1 cellular context compared by ENCODE assay signal in the genomic region with DNA sequence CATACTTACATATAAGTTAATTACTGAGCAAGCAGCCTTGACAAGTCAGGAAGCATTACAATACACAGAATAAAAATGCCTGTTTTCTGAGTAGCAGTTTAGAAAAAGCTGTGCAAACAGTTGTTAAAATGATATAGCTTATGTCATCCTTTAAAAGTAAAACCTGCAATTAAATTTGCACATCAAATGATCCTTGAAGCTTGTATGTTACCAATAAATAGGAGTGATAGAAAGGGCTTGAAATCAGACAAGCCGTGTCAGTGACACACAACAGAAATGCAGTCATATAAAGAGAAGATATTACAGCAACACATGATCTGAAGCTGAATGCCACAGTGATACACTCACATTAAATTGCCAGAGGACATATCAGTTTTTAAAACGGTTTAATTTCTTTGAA.
TF ChIP-seq lines count a peak whose summit lies in the region.

No MANE protein-coding gene starts in this region.

TF ChIP-seq in HEK293, 187 proteins besides CTCF, POLR2A, EP300 and RAD21 (continued from another document):
- TF ChIP-seq BCL11A (tag by site-specific recombination; IDR thresholded peaks at IDR 0.05; ENCODE audit: low read depth) (0 out of 2 replicates have a peak, but pooled peaks have one; percentile 31), ZSCAN30 (tag by site-specific recombination; IDR thresholded peaks at IDR 0.05) (no peak), KLF7 (tag by site-specific recombination; IDR thresholded peaks at IDR 0.05; ENCODE audit: borderline replicate concordance) (no peak), ZNF561 (tag by site-specific recombination; IDR thresholded peaks at IDR 0.05; ENCODE audit: borderline replicate concordance) (no peak), ZNF48 (tag by site-specific recombination; IDR thresholded peaks at IDR 0.05) (no peak), ZNF521 (tag by site-specific recombination; IDR thresholded peaks at IDR 0.05) (no peak), ZNF302 (tag by site-specific recombination; IDR thresholded peaks at IDR 0.05; ENCODE audit: low read depth) (no peak), ZBTB48 (tag by site-specific recombination; IDR thresholded peaks at IDR 0.05) (no peak), ZNF112 (tag by site-specific recombination; IDR thresholded peaks at IDR 0.05) (no peak), OSR2 (tag by site-specific recombination; IDR thresholded peaks at IDR 0.05) (peak; percentile 61; the same call in 1 of the 2 replicates), ZNF530 (tag by site-specific recombination; IDR thresholded peaks at IDR 0.05; ENCODE audit: low read depth) (no peak), ZNF114 (tag by site-specific recombination; IDR thresholded peaks at IDR 0.05) (no peak), HOXD13 (CRISPR knock-in tag; IDR thresholded peaks at IDR 0.05; ENCODE audit: borderline replicate concordance) (no peak), ZNF335 (tag by site-specific recombination; conservative IDR thresholded peaks at IDR 0.05) (no peak), OVOL3 (tag by site-specific recombination; IDR thresholded peaks at IDR 0.05) (no peak), ZNF157 (tag by site-specific recombination; IDR thresholded peaks at IDR 0.05) (no peak), ZNF24 (tag by site-specific recombination; IDR thresholded peaks at IDR 0.05) (no peak), ZNF37A (tag by site-specific recombination; IDR thresholded peaks at IDR 0.05) (no peak), ZNF555 (tag by site-specific recombination; conservative IDR thresholded peaks at IDR 0.05) (no peak), KLF1 (tag by site-specific recombination; IDR thresholded peaks at IDR 0.05) (no peak), ZNF629 (tag by site-specific recombination; IDR thresholded peaks at IDR 0.05) (peak; percentile 32), ZNF354C (tag by site-specific recombination; IDR thresholded peaks at IDR 0.05; ENCODE audit: borderline replicate concordance, low read depth) (no peak), ZXDB (tag by site-specific recombination; IDR thresholded peaks at IDR 0.05) (0 out of 2 replicates have a peak, but pooled peaks have one; percentile 24), ZNF792 (tag by site-specific recombination; IDR thresholded peaks at IDR 0.05) (no peak), ZNF404 (tag by site-specific recombination; IDR thresholded peaks at IDR 0.05) (no peak), ZNF416 (tag by site-specific recombination; IDR thresholded peaks at IDR 0.05) (no peak), GLIS1 (tag by site-specific recombination; IDR thresholded peaks at IDR 0.05) (no peak), SP7 (tag by site-specific recombination; IDR thresholded peaks at IDR 0.05) (peak; percentile 93), SP3 (tag by site-specific recombination; IDR thresholded peaks at IDR 0.05) (no peak), SALL2 (tag by site-specific recombination; IDR thresholded peaks at IDR 0.05; ENCODE audit: borderline replicate concordance) (no peak), ZNF600 (tag by site-specific recombination; IDR thresholded peaks at IDR 0.05) (no peak), GLI4 (tag by site-specific recombination; IDR thresholded peaks at IDR 0.05) (no peak), ZNF433 (tag by site-specific recombination; IDR thresholded peaks at IDR 0.05; ENCODE audit: low read depth) (no peak)
- TF ChIP-seq, protein P1, sequence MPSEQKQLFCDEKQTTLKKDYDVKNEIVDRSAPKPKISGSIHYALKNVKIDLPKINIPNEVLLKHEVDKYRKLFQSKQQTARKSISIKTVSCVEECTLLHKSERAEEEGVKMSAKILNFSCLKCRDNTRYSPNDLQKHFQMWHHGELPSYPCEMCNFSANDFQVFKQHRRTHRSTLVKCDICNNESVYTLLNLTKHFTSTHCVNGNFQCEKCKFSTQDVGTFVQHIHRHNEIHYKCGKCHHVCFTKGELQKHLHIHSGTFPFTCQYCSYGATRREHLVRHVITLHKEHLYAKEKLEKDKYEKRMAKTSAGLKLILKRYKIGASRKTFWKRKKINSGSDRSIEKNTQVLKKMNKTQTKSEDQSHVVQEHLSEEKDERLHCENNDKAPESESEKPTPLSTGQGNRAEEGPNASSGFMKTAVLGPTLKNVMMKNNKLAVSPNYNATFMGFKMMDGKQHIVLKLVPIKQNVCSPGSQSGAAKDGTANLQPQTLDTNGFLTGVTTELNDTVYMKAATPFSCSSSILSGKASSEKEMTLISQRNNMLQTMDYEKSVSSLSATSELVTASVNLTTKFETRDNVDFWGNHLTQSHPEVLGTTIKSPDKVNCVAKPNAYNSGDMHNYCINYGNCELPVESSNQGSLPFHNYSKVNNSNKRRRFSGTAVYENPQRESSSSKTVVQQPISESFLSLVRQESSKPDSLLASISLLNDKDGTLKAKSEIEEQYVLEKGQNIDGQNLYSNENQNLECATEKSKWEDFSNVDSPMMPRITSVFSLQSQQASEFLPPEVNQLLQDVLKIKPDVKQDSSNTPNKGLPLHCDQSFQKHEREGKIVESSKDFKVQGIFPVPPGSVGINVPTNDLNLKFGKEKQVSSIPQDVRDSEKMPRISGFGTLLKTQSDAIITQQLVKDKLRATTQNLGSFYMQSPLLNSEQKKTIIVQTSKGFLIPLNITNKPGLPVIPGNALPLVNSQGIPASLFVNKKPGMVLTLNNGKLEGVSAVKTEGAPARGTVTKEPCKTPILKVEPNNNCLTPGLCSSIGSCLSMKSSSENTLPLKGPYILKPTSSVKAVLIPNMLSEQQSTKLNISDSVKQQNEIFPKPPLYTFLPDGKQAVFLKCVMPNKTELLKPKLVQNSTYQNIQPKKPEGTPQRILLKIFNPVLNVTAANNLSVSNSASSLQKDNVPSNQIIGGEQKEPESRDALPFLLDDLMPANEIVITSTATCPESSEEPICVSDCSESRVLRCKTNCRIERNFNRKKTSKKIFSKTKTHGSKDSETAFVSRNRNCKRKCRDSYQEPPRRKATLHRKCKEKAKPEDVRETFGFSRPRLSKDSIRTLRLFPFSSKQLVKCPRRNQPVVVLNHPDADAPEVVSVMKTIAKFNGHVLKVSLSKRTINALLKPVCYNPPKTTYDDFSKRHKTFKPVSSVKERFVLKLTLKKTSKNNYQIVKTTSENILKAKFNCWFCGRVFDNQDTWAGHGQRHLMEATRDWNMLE (tag by site-specific recombination; conservative IDR thresholded peaks at IDR 0.05; ENCODE audit: low read depth): no peak
- TF ChIP-seq, protein P2, sequence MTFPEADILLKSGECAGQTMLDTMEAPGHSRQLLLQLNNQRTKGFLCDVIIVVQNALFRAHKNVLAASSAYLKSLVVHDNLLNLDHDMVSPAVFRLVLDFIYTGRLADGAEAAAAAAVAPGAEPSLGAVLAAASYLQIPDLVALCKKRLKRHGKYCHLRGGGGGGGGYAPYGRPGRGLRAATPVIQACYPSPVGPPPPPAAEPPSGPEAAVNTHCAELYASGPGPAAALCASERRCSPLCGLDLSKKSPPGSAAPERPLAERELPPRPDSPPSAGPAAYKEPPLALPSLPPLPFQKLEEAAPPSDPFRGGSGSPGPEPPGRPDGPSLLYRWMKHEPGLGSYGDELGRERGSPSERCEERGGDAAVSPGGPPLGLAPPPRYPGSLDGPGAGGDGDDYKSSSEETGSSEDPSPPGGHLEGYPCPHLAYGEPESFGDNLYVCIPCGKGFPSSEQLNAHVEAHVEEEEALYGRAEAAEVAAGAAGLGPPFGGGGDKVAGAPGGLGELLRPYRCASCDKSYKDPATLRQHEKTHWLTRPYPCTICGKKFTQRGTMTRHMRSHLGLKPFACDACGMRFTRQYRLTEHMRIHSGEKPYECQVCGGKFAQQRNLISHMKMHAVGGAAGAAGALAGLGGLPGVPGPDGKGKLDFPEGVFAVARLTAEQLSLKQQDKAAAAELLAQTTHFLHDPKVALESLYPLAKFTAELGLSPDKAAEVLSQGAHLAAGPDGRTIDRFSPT (tag by site-specific recombination; IDR thresholded peaks at IDR 0.05): peak; percentile 13; the same call in 1 of the 2 replicates
- TF ChIP-seq, protein P3, sequence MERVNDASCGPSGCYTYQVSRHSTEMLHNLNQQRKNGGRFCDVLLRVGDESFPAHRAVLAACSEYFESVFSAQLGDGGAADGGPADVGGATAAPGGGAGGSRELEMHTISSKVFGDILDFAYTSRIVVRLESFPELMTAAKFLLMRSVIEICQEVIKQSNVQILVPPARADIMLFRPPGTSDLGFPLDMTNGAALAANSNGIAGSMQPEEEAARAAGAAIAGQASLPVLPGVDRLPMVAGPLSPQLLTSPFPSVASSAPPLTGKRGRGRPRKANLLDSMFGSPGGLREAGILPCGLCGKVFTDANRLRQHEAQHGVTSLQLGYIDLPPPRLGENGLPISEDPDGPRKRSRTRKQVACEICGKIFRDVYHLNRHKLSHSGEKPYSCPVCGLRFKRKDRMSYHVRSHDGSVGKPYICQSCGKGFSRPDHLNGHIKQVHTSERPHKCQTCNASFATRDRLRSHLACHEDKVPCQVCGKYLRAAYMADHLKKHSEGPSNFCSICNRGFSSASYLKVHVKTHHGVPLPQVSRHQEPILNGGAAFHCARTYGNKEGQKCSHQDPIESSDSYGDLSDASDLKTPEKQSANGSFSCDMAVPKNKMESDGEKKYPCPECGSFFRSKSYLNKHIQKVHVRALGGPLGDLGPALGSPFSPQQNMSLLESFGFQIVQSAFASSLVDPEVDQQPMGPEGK (tag by site-specific recombination; IDR thresholded peaks at IDR 0.05): no peak
- TF ChIP-seq, protein P4, sequence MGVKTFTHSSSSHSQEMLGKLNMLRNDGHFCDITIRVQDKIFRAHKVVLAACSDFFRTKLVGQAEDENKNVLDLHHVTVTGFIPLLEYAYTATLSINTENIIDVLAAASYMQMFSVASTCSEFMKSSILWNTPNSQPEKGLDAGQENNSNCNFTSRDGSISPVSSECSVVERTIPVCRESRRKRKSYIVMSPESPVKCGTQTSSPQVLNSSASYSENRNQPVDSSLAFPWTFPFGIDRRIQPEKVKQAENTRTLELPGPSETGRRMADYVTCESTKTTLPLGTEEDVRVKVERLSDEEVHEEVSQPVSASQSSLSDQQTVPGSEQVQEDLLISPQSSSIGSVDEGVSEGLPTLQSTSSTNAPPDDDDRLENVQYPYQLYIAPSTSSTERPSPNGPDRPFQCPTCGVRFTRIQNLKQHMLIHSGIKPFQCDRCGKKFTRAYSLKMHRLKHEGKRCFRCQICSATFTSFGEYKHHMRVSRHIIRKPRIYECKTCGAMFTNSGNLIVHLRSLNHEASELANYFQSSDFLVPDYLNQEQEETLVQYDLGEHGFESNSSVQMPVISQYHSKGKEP (tag by site-specific recombination; IDR thresholded peaks at IDR 0.05): 0 out of 2 replicates have a peak, but pooled peaks have one; percentile 22
- TF ChIP-seq, protein P5, sequence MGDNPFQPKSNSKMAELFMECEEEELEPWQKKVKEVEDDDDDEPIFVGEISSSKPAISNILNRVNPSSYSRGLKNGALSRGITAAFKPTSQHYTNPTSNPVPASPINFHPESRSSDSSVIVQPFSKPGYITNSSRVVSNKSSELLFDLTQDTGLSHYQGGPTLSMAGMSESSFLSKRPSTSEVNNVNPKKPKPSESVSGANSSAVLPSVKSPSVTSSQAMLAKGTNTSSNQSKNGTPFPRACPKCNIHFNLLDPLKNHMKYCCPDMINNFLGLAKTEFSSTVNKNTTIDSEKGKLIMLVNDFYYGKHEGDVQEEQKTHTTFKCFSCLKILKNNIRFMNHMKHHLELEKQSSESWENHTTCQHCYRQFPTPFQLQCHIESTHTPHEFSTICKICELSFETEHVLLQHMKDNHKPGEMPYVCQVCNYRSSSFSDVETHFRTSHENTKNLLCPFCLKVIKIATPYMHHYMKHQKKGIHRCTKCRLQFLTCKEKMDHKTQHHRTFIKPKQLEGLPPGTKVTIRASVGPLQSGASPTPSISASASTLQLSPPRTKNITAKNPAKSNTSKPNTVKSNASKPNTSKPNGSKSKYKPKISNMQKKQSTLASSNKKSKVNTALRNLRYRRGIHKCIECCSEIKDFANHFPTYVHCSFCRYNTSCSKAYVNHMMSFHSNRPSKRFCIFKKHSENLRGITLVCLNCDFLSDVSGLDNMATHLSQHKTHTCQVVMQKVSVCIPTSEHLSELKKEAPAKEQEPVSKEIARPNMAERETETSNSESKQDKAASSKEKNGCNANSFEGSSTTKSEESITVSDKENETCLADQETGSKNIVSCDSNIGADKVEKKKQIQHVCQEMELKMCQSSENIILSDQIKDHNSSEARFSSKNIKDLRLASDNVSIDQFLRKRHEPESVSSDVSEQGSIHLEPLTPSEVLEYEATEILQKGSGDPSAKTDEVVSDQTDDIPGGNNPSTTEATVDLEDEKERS (tag by site-specific recombination; IDR thresholded peaks at IDR 0.05): no peak
- TF ChIP-seq, protein P6, sequence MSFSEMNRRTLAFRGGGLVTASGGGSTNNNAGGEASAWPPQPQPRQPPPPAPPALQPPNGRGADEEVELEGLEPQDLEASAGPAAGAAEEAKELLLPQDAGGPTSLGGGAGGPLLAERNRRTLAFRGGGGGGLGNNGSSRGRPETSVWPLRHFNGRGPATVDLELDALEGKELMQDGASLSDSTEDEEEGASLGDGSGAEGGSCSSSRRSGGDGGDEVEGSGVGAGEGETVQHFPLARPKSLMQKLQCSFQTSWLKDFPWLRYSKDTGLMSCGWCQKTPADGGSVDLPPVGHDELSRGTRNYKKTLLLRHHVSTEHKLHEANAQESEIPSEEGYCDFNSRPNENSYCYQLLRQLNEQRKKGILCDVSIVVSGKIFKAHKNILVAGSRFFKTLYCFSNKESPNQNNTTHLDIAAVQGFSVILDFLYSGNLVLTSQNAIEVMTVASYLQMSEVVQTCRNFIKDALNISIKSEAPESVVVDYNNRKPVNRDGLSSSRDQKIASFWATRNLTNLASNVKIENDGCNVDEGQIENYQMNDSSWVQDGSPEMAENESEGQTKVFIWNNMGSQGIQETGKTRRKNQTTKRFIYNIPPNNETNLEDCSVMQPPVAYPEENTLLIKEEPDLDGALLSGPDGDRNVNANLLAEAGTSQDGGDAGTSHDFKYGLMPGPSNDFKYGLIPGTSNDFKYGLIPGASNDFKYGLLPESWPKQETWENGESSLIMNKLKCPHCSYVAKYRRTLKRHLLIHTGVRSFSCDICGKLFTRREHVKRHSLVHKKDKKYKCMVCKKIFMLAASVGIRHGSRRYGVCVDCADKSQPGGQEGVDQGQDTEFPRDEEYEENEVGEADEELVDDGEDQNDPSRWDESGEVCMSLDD (tag by site-specific recombination; IDR thresholded peaks at IDR 0.05): no peak
